1 cellular context compared by ENCODE assay signal in the genomic region with DNA sequence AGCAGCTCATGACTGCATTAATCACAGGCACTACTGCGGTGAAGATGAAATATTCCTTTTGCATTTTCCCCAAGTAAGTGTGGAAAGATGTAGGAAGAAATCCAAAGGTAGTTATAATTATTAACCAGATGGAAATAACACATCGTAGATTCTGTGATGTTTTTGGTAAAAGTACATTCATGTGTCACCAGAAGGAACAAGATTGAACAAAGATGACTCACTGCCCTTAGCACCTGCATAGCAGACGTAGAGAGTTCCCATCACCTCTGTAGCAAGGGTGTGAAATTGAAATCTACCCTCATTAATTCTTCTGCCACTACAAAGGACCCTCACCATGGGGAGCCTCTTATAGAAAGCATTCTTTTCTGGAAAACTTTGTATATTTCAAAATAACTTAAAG.
TF ChIP-seq lines count a peak whose summit lies in the region.

No MANE protein-coding gene starts in this region.

TF ChIP-seq in GM12878, 131 proteins besides CTCF, POLR2A, EP300 and RAD21 (continued from another document):
- TF ChIP-seq, protein P1, sequence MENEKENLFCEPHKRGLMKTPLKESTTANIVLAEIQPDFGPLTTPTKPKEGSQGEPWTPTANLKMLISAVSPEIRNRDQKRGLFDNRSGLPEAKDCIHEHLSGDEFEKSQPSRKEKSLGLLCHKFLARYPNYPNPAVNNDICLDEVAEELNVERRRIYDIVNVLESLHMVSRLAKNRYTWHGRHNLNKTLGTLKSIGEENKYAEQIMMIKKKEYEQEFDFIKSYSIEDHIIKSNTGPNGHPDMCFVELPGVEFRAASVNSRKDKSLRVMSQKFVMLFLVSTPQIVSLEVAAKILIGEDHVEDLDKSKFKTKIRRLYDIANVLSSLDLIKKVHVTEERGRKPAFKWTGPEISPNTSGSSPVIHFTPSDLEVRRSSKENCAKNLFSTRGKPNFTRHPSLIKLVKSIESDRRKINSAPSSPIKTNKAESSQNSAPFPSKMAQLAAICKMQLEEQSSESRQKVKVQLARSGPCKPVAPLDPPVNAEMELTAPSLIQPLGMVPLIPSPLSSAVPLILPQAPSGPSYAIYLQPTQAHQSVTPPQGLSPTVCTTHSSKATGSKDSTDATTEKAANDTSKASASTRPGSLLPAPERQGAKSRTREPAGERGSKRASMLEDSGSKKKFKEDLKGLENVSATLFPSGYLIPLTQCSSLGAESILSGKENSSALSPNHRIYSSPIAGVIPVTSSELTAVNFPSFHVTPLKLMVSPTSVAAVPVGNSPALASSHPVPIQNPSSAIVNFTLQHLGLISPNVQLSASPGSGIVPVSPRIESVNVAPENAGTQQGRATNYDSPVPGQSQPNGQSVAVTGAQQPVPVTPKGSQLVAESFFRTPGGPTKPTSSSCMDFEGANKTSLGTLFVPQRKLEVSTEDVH (IDR thresholded peaks at IDR 0.05; ENCODE audit: low read depth, partially characterized antibody): no peak
- TF ChIP-seq, protein P2, sequence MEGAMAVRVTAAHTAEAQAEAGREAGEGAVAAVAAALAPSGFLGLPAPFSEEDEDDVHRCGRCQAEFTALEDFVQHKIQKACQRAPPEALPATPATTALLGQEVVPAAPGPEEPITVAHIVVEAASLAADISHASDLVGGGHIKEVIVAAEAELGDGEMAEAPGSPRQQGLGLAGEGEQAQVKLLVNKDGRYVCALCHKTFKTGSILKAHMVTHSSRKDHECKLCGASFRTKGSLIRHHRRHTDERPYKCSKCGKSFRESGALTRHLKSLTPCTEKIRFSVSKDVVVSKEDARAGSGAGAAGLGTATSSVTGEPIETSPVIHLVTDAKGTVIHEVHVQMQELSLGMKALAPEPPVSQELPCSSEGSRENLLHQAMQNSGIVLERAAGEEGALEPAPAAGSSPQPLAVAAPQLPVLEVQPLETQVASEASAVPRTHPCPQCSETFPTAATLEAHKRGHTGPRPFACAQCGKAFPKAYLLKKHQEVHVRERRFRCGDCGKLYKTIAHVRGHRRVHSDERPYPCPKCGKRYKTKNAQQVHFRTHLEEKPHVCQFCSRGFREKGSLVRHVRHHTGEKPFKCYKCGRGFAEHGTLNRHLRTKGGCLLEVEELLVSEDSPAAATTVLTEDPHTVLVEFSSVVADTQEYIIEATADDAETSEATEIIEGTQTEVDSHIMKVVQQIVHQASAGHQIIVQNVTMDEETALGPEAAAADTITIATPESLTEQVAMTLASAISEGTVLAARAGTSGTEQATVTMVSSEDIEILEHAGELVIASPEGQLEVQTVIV (IDR thresholded peaks at IDR 0.05; ENCODE audit: borderline replicate concordance, partially characterized antibody): no peak
- TF ChIP-seq, protein P3, sequence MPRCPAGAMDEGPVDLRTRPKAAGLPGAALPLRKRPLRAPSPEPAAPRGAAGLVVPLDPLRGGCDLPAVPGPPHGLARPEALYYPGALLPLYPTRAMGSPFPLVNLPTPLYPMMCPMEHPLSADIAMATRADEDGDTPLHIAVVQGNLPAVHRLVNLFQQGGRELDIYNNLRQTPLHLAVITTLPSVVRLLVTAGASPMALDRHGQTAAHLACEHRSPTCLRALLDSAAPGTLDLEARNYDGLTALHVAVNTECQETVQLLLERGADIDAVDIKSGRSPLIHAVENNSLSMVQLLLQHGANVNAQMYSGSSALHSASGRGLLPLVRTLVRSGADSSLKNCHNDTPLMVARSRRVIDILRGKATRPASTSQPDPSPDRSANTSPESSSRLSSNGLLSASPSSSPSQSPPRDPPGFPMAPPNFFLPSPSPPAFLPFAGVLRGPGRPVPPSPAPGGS (IDR thresholded peaks at IDR 0.05; ENCODE audit: borderline replicate concordance, insufficient read depth, low read depth, low read length, poor library complexity, severe bottlenecking): peak; percentile 35
